9 cellular contexts compared by ENCODE assay signal in genomic region chr6:125114248-125114858, GRCh38. TPM values are rescaled to one million over a fixed set of nuclear protein-coding genes. Genes with fewer than 3 reads are reported as not detected.
DNase-seq lines count a peak whose midpoint lies in the region; ATAC-seq, FAIRE-seq and TF ChIP-seq lines count a peak whose summit lies in the region.
"Had no signal": no experiment of that assay in that cellular context is flagged by ENCODE, and none has a peak within 500 bp of the region (broad histone marks: within the 10 kb centered on the region; RNA-seq: fewer than 3 reads in every experiment).

No MANE protein-coding gene starts in this region.

- FAIRE-seq in RCC 7860 (lab: Jason Lieb, UNC), result peak; percentile 81
- FAIRE-seq in GM12878 (lab: Jason Lieb, UNC), result no peak

- no peak overlapping the region for H3K9ac ChIP-seq in GM12878 (ENCODE audit: control insufficient read depth, insufficient read depth, low read length)

- H3K36me3 ChIP-seq in GM12878 (ENCODE audit: control insufficient read depth in 2 of 2, insufficient read depth in 2 of 2, low read length in 1 of 2) (no peaks in the 10 kb centered on the region), kidney epithelial cell (ENCODE audit: control insufficient read depth, insufficient read depth, low read length) (no peaks in the 10 kb centered on the region)

- no TSS peak for BruUV-seq in GM12878 (replicated peaks; lab: Mats Ljungman, UMichigan)

- TF ChIP-seq CTCF in GM12878 (IDR thresholded peaks at IDR 0.05 in 2 of 3, conservative IDR thresholded peaks at IDR 0.05 in 1 of 3; ENCODE audit: control insufficient read depth in 2 of 3, extremely low read depth in 1 of 3, insufficient read depth in 1 of 3, low read depth in 3 of 3, low read length in 3 of 3) (peak; percentile 54 to 68 (median 62)), kidney epithelial cell (IDR thresholded peaks at IDR 0.05; ENCODE audit: insufficient read depth, low read length, poor library complexity, severe bottlenecking) (peak; percentile 77)

- H3K79me2 ChIP-seq in GM12878 (ENCODE audit: control insufficient read depth, insufficient read depth, low read length), result no peaks in the 10 kb centered on the region

- peak; percentile 64; the same call in 2 of the 3 replicates for ATAC-seq in GM12878
- no peak for ATAC-seq in HG02973 (IDR thresholded peaks at IDR 0.05; ENCODE audit: unreplicated experiment)

- SMC1A ChIA-PET in GM12878 (lab: Charles Lee; ENCODE audit: uncharacterized antibody, unreplicated experiment), result interaction anchor here (0.9 to 4.6 kb wide), 11 partner anchors 9 to 1312 kb away, joined by 3 to 24 read pairs (median 4); no protein-coding TSS in a partner anchor

- RAD21 ChIA-PET in GM12878 (lab: Charles Lee; ENCODE audit: unreplicated experiment), result interaction anchor here (0.8 to 2.1 kb wide), 7 partner anchors 8 to 1312 kb away, joined by 3 to 23 read pairs (median 3); partner anchors contain the start of gene NKAIN2

- H3K4me2 ChIP-seq in GM12878 (ENCODE audit: control insufficient read depth, insufficient read depth), result no peak overlapping the region

- no peak for TF ChIP-seq POLR2A in GM12878 (IDR thresholded peaks at IDR 0.05; ENCODE audit: low read depth, low read length)

- 0% methylated on average over 1 of the region's 1 CpG for WGBS in GM12878 (ENCODE audit: insufficient coverage, insufficient replicate concordance, low lambda C conversion rate, missing lambda C conversion rate)

- no peak overlapping the region for H3K27ac ChIP-seq in GM12878 (ENCODE audit: control insufficient read depth, insufficient read depth)

- intact Hi-C loops in GM12878 (cut with micrococcal nuclease; ENCODE audit: unreplicated experiment), result loop anchor here (1.0 kb wide), 1 partner anchor 244 kb away; no protein-coding TSS in a partner anchor

- TF ChIP-seq RAD21 in Ishikawa (IDR thresholded peaks at IDR 0.05; ENCODE audit: low read depth), result peak; percentile 91
- TF ChIP-seq RAD21 in GM12878 (IDR thresholded peaks at IDR 0.05; ENCODE audit: insufficient read depth, low read depth, low read length), result peak; percentile 53

- POLR2A ChIA-PET in GM12878 (lab: Charles Lee), result no interaction called here

- peak; percentile 55 to 68 for DNase-seq in NCI-H446 (lab: John Stamatoyannopoulos, UW)
- DNase-seq in NCI-H446 treated with DMSO at 0.1 percent for 48 hours (lab: John Stamatoyannopoulos, UW), result no peak
- DNase-seq in RCC 7860 (ENCODE audit: low spot score), result peak; percentile 26
- no peak for DNase-seq in GM12878 (ENCODE audit: low read depth, low spot score)
- DNase-seq in kidney epithelial cell (ENCODE audit: low read depth), result no peak
- DNase-seq in stimulated activated CD8-positive, alpha-beta memory T cell treated with anti-CD3 and anti-CD28 coated beads, Interleukin-4, amount 100 ng/mL, for 48 hours, result peak; percentile 52

- no peak overlapping the region for H2AFZ ChIP-seq in GM12878 (ENCODE audit: control insufficient read depth, low read depth, low read length)

- H3K27me3 ChIP-seq in GM12878 (replicated peaks in 1 of 2; ENCODE audit: control insufficient read depth in 2 of 2, insufficient read depth in 2 of 2, low read length in 1 of 2) (no peaks in the 10 kb centered on the region; a peak in 1 of 4 replicates), kidney epithelial cell (ENCODE audit: control insufficient read depth, insufficient read depth, low read length) (no peaks in the 10 kb centered on the region)

- no peak for TF ChIP-seq EP300 in Ishikawa (IDR thresholded peaks at IDR 0.05; ENCODE audit: borderline replicate concordance)
- no peak for TF ChIP-seq EP300 in GM12878 (IDR thresholded peaks at IDR 0.05; ENCODE audit: borderline replicate concordance in 1 of 2, control insufficient read depth in 1 of 2, low read depth in 2 of 2, low read length in 2 of 2)

- peaks cover 1% of the 10 kb centered on the region; the same call in 1 of the 3 replicates for H3K9me3 ChIP-seq in GM12878 (replicated peaks; ENCODE audit: control insufficient read depth, insufficient read depth, low read length)

- CTCF ChIA-PET in GM12878 (lab: Yijun Ruan, JAX), result interaction anchor here (0.6 to 2.5 kb wide), 20 partner anchors 11 to 1312 kb away, joined by 3 to 26 read pairs (median 4); no protein-coding TSS in a partner anchor

- no peak overlapping the region for H3K4me3 ChIP-seq in GM12878
- no peak overlapping the region for H3K4me3 ChIP-seq in kidney epithelial cell (ENCODE audit: low read depth, low read length)

- H4K20me1 ChIP-seq in GM12878 (ENCODE audit: control insufficient read depth, insufficient read depth), result no peaks in the 10 kb centered on the region

- no peaks in the 10 kb centered on the region for H3K4me1 ChIP-seq in GM12878 (ENCODE audit: control insufficient read depth, insufficient read depth, low read length)

- in situ Hi-C loops in GM12878 (cut with MboI), result loop anchor here (5.0 kb wide), 1 partner anchor 242 kb away; no protein-coding TSS in a partner anchor

TF ChIP-seq in Ishikawa, 13 proteins besides CTCF, POLR2A, EP300 and RAD21 (continues in another document):
- TF ChIP-seq CEBPB (IDR thresholded peaks at IDR 0.05) (no peak), MAX (IDR thresholded peaks at IDR 0.05) (no peak), TEAD4 (IDR thresholded peaks at IDR 0.05) (no peak), EGR1 (IDR thresholded peaks at IDR 0.05) (no peak), ZBTB7A (IDR thresholded peaks at IDR 0.05; ENCODE audit: low read depth) (no peak)

TF ChIP-seq in GM12878, 131 proteins besides CTCF, POLR2A, EP300 and RAD21:
- TF ChIP-seq SMC3 (IDR thresholded peaks at IDR 0.05; ENCODE audit: borderline replicate concordance, low read length) (peak; percentile 79), REST (IDR thresholded peaks at IDR 0.05; ENCODE audit: low read depth, low read length) (no peak)

RNA-seq across cellular contexts. Expression of gene TPD52L1, which starts 39.2 kb away (rescaled TPM):
- total RNA-seq in GM12878 (2013; cell fraction: nucleolus; rRNA removed), result not detected in 2 replicates
- total RNA-seq in GM12878 (2014; rRNA removed) (0.17 TPM in 1 of 2 replicates, not detected in the other), GM12878 (2014; rRNA removed; fragmentation: Illumina TruSeq; extraction: Trizol) (not detected in 2 replicates), GM12878 (2021) (0.21 and 0.28 TPM in 2 replicates), kidney epithelial cell (57.7 and 63.3 TPM in 2 replicates)
- not detected for polyA plus RNA-seq in GM12878 (2011; ENCODE audit: low read depth)
- polyA plus RNA-seq in GM12878 (2011; rRNA removed) (2.6 and 3.3 TPM in 2 replicates), GM12878 (2014; fragmentation: Illumina TruSeq; extraction: Trizol) (0.03 TPM in 1 of 2 replicates, not detected in the other), GM12878 (2014; fragmentation: Nextera tagmentation; extraction: Ambion mirVana) (under 1 TPM; 0.09 to 0.16 TPM), GM12878 (2014; rRNA removed) (0.12 and 0.14 TPM in 2 replicates), GM12878 (2016; fragmentation: Nextera tagmentation; extraction: Ambion mirVana) (not detected)
- polyA plus RNA-seq in GM12878 (2011; cell fraction: cytosol; rRNA removed), result 2.3 and 2.6 TPM in 2 replicates
- 2.2 and 2.7 TPM in 2 replicates for polyA plus RNA-seq in GM12878 (2011; cell fraction: nucleus; rRNA removed)
- 0.21 TPM in 1 of 2 replicates, not detected in the other for polyA plus RNA-seq in GM12878 (2012)
- 0.31 and 0.51 TPM in 2 replicates for polyA minus RNA-seq in GM12878 (2011; rRNA and poly(A)+ RNA removed)
- 0.94 TPM in 1 of 2 replicates, not detected in the other for polyA minus RNA-seq in GM12878 (2011; cell fraction: cytosol; rRNA and poly(A)+ RNA removed)
- 0.85 and 0.96 TPM in 2 replicates for polyA minus RNA-seq in GM12878 (2011; cell fraction: nucleus; rRNA and poly(A)+ RNA removed)
- total RNA-seq: CD8-positive, alpha-beta memory T cell had no signal

Comparison
In these comparisons a context has a peak if more than half of its experiments do, and no peak if none do; other contexts are left out.
1. DNase-seq: peak in NCI-H446 (2 of 2), RCC 7860 (single experiment) and stimulated activated CD8-positive, alpha-beta memory T cell treated with anti-CD3 and anti-CD28 coated beads, Interleukin-4, amount 100 ng/mL, for 48 hours (single experiment); none in NCI-H446 treated with DMSO at 0.1 percent for 48 hours (single experiment), GM12878 (single experiment) and kidney epithelial cell (single experiment).
2. RNA of gene TPD52L1, which starts 39.2 kb away (total RNA-seq): 57.7 to 63.3 TPM in kidney epithelial cell; 0.17 to 0.28 TPM in GM12878; every median in the first group is over 10 times any median in the second.